Comparison of ENCODE assay signal across 1 cellular context in the genomic region with DNA sequence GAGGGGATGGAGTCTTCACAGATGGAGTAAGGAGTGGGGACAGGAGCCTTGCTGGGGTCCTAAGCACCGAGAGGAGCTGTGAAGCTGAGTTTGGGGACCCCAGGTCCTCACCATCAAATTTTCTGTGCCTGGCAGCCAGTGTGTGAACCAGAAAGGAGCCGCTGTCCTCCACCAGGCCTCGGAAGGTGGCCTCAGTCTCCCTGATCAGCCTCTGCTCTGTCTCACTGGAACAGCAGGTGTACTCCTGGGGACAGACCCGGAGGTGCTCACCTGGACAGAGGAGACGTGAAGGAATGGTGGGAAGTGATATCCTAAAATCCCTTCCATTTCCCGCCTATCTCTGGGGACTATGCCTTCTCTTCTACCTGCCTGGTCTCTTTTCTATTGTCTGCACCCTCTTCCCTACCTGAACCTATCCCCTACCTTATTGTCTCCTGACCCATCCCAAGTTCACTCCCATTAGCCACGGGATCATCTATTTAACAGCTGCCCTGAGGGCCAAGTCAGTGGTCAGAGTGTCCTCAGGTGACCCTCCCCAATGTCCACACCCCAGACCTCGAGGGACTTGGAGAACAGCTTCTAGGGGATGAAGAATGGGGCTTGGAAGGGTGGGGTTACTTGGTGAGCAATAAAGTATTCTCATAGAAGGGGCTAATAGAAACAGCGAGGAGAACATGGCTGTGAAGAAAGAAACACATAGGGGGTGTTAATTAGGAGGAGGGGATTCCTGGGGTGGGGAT.
TF ChIP-seq lines count a peak whose summit lies in the region.

No MANE protein-coding gene starts in this region.

TF ChIP-seq in GM23338, 12 proteins besides CTCF, POLR2A, EP300 and RAD21:
- TF ChIP-seq JUNB (IDR thresholded peaks at IDR 0.05; ENCODE audit: unreplicated experiment), result no peak
- no peak for TF ChIP-seq POLR2AphosphoS5 (IDR thresholded peaks at IDR 0.05; ENCODE audit: low read depth)
- no peak for TF ChIP-seq STAT1 (IDR thresholded peaks at IDR 0.05; ENCODE audit: unreplicated experiment)
- TF ChIP-seq EZH2phosphoT487 (IDR thresholded peaks at IDR 0.05; ENCODE audit: unreplicated experiment), result no peak
- no peak for TF ChIP-seq ZNF114 (CRISPR knock-in tag; IDR thresholded peaks at IDR 0.05)
- TF ChIP-seq, protein P1, sequence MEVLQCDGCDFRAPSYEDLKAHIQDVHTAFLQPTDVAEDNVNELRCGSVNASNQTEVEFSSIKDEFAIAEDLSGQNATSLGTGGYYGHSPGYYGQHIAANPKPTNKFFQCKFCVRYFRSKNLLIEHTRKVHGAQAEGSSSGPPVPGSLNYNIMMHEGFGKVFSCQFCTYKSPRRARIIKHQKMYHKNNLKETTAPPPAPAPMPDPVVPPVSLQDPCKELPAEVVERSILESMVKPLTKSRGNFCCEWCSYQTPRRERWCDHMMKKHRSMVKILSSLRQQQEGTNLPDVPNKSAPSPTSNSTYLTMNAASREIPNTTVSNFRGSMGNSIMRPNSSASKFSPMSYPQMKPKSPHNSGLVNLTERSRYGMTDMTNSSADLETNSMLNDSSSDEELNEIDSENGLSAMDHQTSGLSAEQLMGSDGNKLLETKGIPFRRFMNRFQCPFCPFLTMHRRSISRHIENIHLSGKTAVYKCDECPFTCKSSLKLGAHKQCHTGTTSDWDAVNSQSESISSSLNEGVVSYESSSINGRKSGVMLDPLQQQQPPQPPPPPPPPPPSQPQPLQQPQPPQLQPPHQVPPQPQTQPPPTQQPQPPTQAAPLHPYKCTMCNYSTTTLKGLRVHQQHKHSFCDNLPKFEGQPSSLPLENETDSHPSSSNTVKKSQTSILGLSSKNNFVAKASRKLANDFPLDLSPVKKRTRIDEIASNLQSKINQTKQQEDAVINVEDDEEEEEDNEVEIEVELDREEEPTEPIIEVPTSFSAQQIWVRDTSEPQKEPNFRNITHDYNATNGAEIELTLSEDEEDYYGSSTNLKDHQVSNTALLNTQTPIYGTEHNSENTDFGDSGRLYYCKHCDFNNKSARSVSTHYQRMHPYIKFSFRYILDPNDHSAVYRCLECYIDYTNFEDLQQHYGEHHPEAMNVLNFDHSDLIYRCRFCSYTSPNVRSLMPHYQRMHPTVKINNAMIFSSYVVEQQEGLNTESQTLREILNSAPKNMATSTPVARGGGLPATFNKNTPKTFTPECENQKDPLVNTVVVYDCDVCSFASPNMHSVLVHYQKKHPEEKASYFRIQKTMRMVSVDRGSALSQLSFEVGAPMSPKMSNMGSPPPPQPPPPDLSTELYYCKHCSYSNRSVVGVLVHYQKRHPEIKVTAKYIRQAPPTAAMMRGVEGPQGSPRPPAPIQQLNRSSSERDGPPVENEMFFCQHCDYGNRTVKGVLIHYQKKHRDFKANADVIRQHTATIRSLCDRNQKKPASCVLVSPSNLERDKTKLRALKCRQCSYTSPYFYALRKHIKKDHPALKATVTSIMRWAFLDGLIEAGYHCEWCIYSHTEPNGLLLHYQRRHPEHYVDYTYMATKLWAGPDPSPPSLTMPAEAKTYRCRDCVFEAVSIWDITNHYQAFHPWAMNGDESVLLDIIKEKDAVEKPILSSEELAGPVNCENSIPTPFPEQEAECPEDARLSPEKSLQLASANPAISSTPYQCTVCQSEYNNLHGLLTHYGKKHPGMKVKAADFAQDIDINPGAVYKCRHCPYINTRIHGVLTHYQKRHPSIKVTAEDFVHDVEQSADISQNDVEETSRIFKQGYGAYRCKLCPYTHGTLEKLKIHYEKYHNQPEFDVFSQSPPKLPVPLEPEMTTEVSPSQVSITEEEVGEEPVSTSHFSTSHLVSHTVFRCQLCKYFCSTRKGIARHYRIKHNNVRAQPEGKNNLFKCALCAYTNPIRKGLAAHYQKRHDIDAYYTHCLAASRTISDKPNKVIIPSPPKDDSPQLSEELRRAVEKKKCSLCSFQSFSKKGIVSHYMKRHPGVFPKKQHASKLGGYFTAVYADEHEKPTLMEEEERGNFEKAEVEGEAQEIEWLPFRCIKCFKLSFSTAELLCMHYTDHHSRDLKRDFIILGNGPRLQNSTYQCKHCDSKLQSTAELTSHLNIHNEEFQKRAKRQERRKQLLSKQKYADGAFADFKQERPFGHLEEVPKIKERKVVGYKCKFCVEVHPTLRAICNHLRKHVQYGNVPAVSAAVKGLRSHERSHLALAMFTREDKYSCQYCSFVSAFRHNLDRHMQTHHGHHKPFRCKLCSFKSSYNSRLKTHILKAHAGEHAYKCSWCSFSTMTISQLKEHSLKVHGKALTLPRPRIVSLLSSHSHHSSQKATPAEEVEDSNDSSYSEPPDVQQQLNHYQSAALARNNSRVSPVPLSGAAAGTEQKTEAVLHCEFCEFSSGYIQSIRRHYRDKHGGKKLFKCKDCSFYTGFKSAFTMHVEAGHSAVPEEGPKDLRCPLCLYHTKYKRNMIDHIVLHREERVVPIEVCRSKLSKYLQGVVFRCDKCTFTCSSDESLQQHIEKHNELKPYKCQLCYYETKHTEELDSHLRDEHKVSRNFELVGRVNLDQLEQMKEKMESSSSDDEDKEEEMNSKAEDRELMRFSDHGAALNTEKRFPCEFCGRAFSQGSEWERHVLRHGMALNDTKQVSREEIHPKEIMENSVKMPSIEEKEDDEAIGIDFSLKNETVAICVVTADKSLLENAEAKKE (CRISPR knock-in tag; IDR thresholded peaks at IDR 0.05), result no peak
- TF ChIP-seq ZNF331 (CRISPR knock-in tag; IDR thresholded peaks at IDR 0.05; ENCODE audit: low read depth), result no peak
- no peak for TF ChIP-seq EZH2 (IDR thresholded peaks at IDR 0.05; ENCODE audit: low read depth, unreplicated experiment)
- no peak for TF ChIP-seq NANOG (IDR thresholded peaks at IDR 0.05; ENCODE audit: borderline replicate concordance)
- TF ChIP-seq, protein P2, sequence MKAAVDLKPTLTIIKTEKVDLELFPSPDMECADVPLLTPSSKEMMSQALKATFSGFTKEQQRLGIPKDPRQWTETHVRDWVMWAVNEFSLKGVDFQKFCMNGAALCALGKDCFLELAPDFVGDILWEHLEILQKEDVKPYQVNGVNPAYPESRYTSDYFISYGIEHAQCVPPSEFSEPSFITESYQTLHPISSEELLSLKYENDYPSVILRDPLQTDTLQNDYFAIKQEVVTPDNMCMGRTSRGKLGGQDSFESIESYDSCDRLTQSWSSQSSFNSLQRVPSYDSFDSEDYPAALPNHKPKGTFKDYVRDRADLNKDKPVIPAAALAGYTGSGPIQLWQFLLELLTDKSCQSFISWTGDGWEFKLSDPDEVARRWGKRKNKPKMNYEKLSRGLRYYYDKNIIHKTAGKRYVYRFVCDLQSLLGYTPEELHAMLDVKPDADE (IDR thresholded peaks at IDR 0.05), result no peak
- TF ChIP-seq, protein P3, sequence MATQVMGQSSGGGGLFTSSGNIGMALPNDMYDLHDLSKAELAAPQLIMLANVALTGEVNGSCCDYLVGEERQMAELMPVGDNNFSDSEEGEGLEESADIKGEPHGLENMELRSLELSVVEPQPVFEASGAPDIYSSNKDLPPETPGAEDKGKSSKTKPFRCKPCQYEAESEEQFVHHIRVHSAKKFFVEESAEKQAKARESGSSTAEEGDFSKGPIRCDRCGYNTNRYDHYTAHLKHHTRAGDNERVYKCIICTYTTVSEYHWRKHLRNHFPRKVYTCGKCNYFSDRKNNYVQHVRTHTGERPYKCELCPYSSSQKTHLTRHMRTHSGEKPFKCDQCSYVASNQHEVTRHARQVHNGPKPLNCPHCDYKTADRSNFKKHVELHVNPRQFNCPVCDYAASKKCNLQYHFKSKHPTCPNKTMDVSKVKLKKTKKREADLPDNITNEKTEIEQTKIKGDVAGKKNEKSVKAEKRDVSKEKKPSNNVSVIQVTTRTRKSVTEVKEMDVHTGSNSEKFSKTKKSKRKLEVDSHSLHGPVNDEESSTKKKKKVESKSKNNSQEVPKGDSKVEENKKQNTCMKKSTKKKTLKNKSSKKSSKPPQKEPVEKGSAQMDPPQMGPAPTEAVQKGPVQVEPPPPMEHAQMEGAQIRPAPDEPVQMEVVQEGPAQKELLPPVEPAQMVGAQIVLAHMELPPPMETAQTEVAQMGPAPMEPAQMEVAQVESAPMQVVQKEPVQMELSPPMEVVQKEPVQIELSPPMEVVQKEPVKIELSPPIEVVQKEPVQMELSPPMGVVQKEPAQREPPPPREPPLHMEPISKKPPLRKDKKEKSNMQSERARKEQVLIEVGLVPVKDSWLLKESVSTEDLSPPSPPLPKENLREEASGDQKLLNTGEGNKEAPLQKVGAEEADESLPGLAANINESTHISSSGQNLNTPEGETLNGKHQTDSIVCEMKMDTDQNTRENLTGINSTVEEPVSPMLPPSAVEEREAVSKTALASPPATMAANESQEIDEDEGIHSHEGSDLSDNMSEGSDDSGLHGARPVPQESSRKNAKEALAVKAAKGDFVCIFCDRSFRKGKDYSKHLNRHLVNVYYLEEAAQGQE (IDR thresholded peaks at IDR 0.05; ENCODE audit: unreplicated experiment), result no peak
- no peak for TF ChIP-seq CREB1 (CRISPR knock-in tag; IDR thresholded peaks at IDR 0.05; ENCODE audit: low read depth)
